Comparison of ENCODE assay signal across 10 cellular contexts in the genomic region with DNA sequence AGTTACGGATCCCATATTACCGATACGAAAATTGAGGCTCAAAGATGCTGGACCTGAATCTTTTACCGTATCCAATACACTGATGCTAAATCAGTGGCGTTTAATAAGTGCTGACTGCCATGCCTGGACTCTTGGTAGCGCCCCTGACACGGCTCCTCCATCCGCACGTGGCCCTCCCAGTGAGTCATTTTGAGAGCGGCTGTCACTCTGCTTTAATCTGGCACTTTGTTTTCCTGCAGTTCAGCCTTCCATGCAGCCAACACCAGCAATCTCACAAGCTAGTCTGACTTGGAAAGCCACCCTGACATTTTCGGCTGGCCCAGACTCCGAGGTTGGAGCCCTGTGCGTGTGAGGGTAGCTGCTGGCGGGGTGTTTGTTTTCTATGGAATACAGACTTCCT.
DNase-seq lines count a peak whose midpoint lies in the region; ATAC-seq and TF ChIP-seq lines count a peak whose summit lies in the region.
"Had no signal": no experiment of that assay in that cellular context is flagged by ENCODE, and none has a peak within 500 bp of the region (broad histone marks: within the 10 kb centered on the region; RNA-seq: fewer than 3 reads in every experiment).

No MANE protein-coding gene starts in this region.

- TF ChIP-seq CTCF in astrocyte of the spinal cord (IDR thresholded peaks at IDR 0.05; ENCODE audit: low read depth, low read length) (no peak), sigmoid colon (IDR thresholded peaks at IDR 0.05) (no peak)

- no peak overlapping the region for H3K4me3 ChIP-seq in astrocyte of the spinal cord (ENCODE audit: low read depth, low read length)
- H3K4me3 ChIP-seq in sigmoid colon: no peak overlapping the region
- no peak overlapping the region for H3K4me3 ChIP-seq in naive thymus-derived CD4-positive, alpha-beta T cell (ENCODE audit: low read length)

- H3K27me3 Mint-ChIP-seq in naive thymus-derived CD4-positive, alpha-beta T cell: peaks cover 3 to 41% (median 27%) of the 10 kb centered on the region in 5 donors
- H3K27me3 Mint-ChIP-seq in activated T-helper 2 cell treated with anti-CD3 and anti-CD28 coated beads, Interferon-gamma antibody, Interleukin-2, Interleukin-4, amounts not matched to agents 10 μg/mL and 5 μg/mL and 100 μg/mL, durations not matched to agents 14 hours and 24 hours and 36 hours (ENCODE audit: low read depth): no peaks in the 10 kb centered on the region

- peaks cover 0 to 14% (median 0%) of the 10 kb centered on the region in 11 donors for H3K9me3 Mint-ChIP-seq in naive thymus-derived CD4-positive, alpha-beta T cell
- no peaks in the 10 kb centered on the region for H3K9me3 Mint-ChIP-seq in activated T-helper 2 cell treated with anti-CD3 and anti-CD28 coated beads, Interferon-gamma antibody, Interleukin-2, Interleukin-4, amounts not matched to agents 10 μg/mL and 5 μg/mL and 100 μg/mL, durations not matched to agents 14 hours and 24 hours and 36 hours

- in situ Hi-C loops in astrocyte of the spinal cord (cut with HindIII; ENCODE audit: low sequenced_read_pairs): no loop called here

- peaks cover 0 to 4% (median 0%) of the 10 kb centered on the region in 5 donors for H3K36me3 Mint-ChIP-seq in naive thymus-derived CD4-positive, alpha-beta T cell
- H3K36me3 Mint-ChIP-seq in activated T-helper 2 cell treated with anti-CD3 and anti-CD28 coated beads, Interferon-gamma antibody, Interleukin-2, Interleukin-4, amounts not matched to agents 10 μg/mL and 5 μg/mL and 100 μg/mL, durations not matched to agents 14 hours and 24 hours and 36 hours (ENCODE audit: low read depth): no peaks in the 10 kb centered on the region

- peaks cover 0 to 88% (median 76%) of the 10 kb centered on the region in 4 donors for H3K4me1 ChIP-seq in sigmoid colon
- no peaks in the 10 kb centered on the region for H3K4me1 ChIP-seq in naive thymus-derived CD4-positive, alpha-beta T cell (ENCODE audit: control insufficient read depth in 2 of 2, insufficient read depth in 2 of 2, low read length in 2 of 2)

- no peak overlapping the region for H3K4me3 Mint-ChIP-seq in naive thymus-derived CD4-positive, alpha-beta T cell
- H3K4me3 Mint-ChIP-seq in activated T-helper 2 cell treated with anti-CD3 and anti-CD28 coated beads, Interferon-gamma antibody, Interleukin-2, Interleukin-4, amounts not matched to agents 10 μg/mL and 5 μg/mL and 100 μg/mL, durations not matched to agents 14 hours and 24 hours and 36 hours (ENCODE audit: low read depth): no peak overlapping the region

- WGBS in sigmoid colon, 2 donors: 49 to 60% methylated on average over 14 of the region's 14 CpGs

- intact Hi-C loops in sigmoid colon (cut with DNase I): loop anchor here (5.0 kb wide), 1 partner anchor 183 kb away; a partner anchor contains a TSS
- intact Hi-C loops in naive thymus-derived CD4-positive, alpha-beta T cell (cut with micrococcal nuclease): no loop called here
- intact Hi-C loops in activated T-helper 2 cell treated with anti-CD3 and anti-CD28 coated beads, Interferon-gamma antibody, Interleukin-2, Interleukin-4, amounts not matched to agents 10 μg/mL and 5 μg/mL and 100 μg/mL, durations not matched to agents 14 hours and 24 hours and 36 hours (cut with micrococcal nuclease): no loop called here

- TF ChIP-seq POLR2A in sigmoid colon (IDR thresholded peaks at IDR 0.05): no peak

- CTCF ChIA-PET in naive thymus-derived CD4-positive, alpha-beta T cell (lab: Charles Lee): no interaction called here

- H3K4me1 Mint-ChIP-seq in naive thymus-derived CD4-positive, alpha-beta T cell: no peaks in the 10 kb centered on the region
- H3K4me1 Mint-ChIP-seq in activated T-helper 2 cell treated with anti-CD3 and anti-CD28 coated beads, Interferon-gamma antibody, Interleukin-2, Interleukin-4, amounts not matched to agents 10 μg/mL and 5 μg/mL and 100 μg/mL, durations not matched to agents 14 hours and 24 hours and 36 hours (ENCODE audit: low read depth): no peaks in the 10 kb centered on the region

- no peak overlapping the region for H3K27ac Mint-ChIP-seq in naive thymus-derived CD4-positive, alpha-beta T cell
- H3K27ac Mint-ChIP-seq in activated T-helper 2 cell treated with anti-CD3 and anti-CD28 coated beads, Interferon-gamma antibody, Interleukin-2, Interleukin-4, amounts not matched to agents 10 μg/mL and 5 μg/mL and 100 μg/mL, durations not matched to agents 14 hours and 24 hours and 36 hours: no peak overlapping the region

- peak overlapping the region in 3 of 4 donors; percentile 76 to 82 (median 82) for H3K27ac ChIP-seq in sigmoid colon
- no peak overlapping the region for H3K27ac ChIP-seq in naive thymus-derived CD4-positive, alpha-beta T cell (ENCODE audit: low read depth, low read length)

- no peaks in the 10 kb centered on the region for H3K36me3 ChIP-seq in sigmoid colon
- no peaks in the 10 kb centered on the region for H3K36me3 ChIP-seq in naive thymus-derived CD4-positive, alpha-beta T cell (ENCODE audit: control insufficient read depth in 2 of 3, insufficient read depth in 3 of 3, low read length in 3 of 3)

- POLR2A ChIA-PET in naive thymus-derived CD4-positive, alpha-beta T cell (lab: Charles Lee): no interaction called here

- peak; percentile 72 for DNase-seq in GM03348 (ENCODE audit: low spot score)
- peak; percentile 9 for DNase-seq in astrocyte of the spinal cord (ENCODE audit: low read depth, low spot score)
- DNase-seq in iris pigment epithelial cell (ENCODE audit: low read depth): peak; percentile 62
- DNase-seq in sigmoid colon: peak; percentile 86
- no peak for DNase-seq in naive thymus-derived CD4-positive, alpha-beta T cell
- no peak for DNase-seq in NCI-H1092 (lab: John Stamatoyannopoulos, UW)
- DNase-seq in activated T-helper 2 cell treated with anti-CD3 and anti-CD28 coated beads, Interferon-gamma antibody, Interleukin-2, Interleukin-4, amounts not matched to agents 10 μg/mL and 5 μg/mL and 100 μg/mL, durations not matched to agents 14 hours and 24 hours and 36 hours (ENCODE audit: low spot score): no peak
- DNase-seq: activated CD4-positive, alpha-beta T cell treated with anti-CD3 and anti-CD28 coated beads, Interleukin-2, amount 50 U/mL, for 1 hour had no signal

- no peaks in the 10 kb centered on the region for H3K9me3 ChIP-seq in sigmoid colon
- H3K9me3 ChIP-seq in naive thymus-derived CD4-positive, alpha-beta T cell (ENCODE audit: control insufficient read depth in 2 of 3, low read length in 3 of 3): no peaks in the 10 kb centered on the region

- ATAC-seq in naive thymus-derived CD4-positive, alpha-beta T cell: no peak
- no peak for ATAC-seq in HG02678 (IDR thresholded peaks at IDR 0.05; ENCODE audit: unreplicated experiment)
- ATAC-seq: Panc1 had no signal

- no peaks in the 10 kb centered on the region for H3K27me3 ChIP-seq in sigmoid colon
- no peaks in the 10 kb centered on the region for H3K27me3 ChIP-seq in naive thymus-derived CD4-positive, alpha-beta T cell (ENCODE audit: control insufficient read depth in 2 of 2, insufficient read depth in 2 of 2, low read length in 2 of 2)

- TF ChIP-seq EP300 in sigmoid colon (IDR thresholded peaks at IDR 0.05): no peak

Comparison
In these comparisons a context has a peak if more than half of its experiments do, and no peak if none do; other contexts are left out.
1. DNase-seq: peak in GM03348 (single experiment), astrocyte of the spinal cord (single experiment), iris pigment epithelial cell (single experiment) and sigmoid colon (single experiment); none in naive thymus-derived CD4-positive, alpha-beta T cell (0 of 9), NCI-H1092 (single experiment) and activated T-helper 2 cell treated with anti-CD3 and anti-CD28 coated beads, Interferon-gamma antibody, Interleukin-2, Interleukin-4, amounts not matched to agents 10 μg/mL and 5 μg/mL and 100 μg/mL, durations not matched to agents 14 hours and 24 hours and 36 hours (single experiment).